ENCODE assay signal across 9 cellular contexts in genomic region chr4:83905952-83906351, GRCh38.
DNase-seq lines count a peak whose midpoint lies in the region; ATAC-seq and TF ChIP-seq lines count a peak whose summit lies in the region.
"Had no signal": no experiment of that assay in that cellular context is flagged by ENCODE, and none has a peak within 500 bp of the region (broad histone marks: within the 10 kb centered on the region; RNA-seq: fewer than 3 reads in every experiment).

No MANE protein-coding gene starts in this region.

- H3K36me3 Mint-ChIP-seq in natural killer cell = no peaks in the 10 kb centered on the region
- H3K36me3 Mint-ChIP-seq in activated CD8-positive, alpha-beta memory T cell treated with anti-CD3 and anti-CD28 coated beads, Interleukin-2, amount 10 ng/mL, durations not matched to agents 7 days and 5 days = no peaks in the 10 kb centered on the region

- CTCF ChIA-PET in activated CD8-positive, alpha-beta memory T cell treated with anti-CD3 and anti-CD28 coated beads, Interleukin-2, amount 10 ng/mL, durations not matched to agents 7 days and 5 days (lab: Charles Lee) = no interaction called here

- peaks cover 3 to 5% of the 10 kb centered on the region in 2 donors for H3K9me3 Mint-ChIP-seq in natural killer cell
- H3K9me3 Mint-ChIP-seq in activated CD8-positive, alpha-beta memory T cell treated with anti-CD3 and anti-CD28 coated beads, Interleukin-2, amount 10 ng/mL, durations not matched to agents 7 days and 5 days (ENCODE audit: low read depth) = no peaks in the 10 kb centered on the region

- H3K4me3 Mint-ChIP-seq in natural killer cell = no peak overlapping the region
- no peak overlapping the region for H3K4me3 Mint-ChIP-seq in activated CD8-positive, alpha-beta memory T cell treated with anti-CD3 and anti-CD28 coated beads, Interleukin-2, amount 10 ng/mL, durations not matched to agents 7 days and 5 days

- in situ Hi-C loops in KBM-7 (cut with MboI; ENCODE audit: low pct_unique_long_range_greater_than_20kb, low sequenced_read_pairs) (no loop called here), SK-MEL-5 (cut with HindIII; ENCODE audit: low pct_unique_long_range_greater_than_20kb, low sequenced_read_pairs) (no loop called here)

- TF ChIP-seq CTCF in GM12872 (IDR thresholded peaks at IDR 0.05; ENCODE audit: insufficient read depth, low read depth, low read length) (peak; percentile 46; the same call in 2 of the 3 replicates), natural killer cell (IDR thresholded peaks at IDR 0.05) (no peak)

- H3K27me3 Mint-ChIP-seq in natural killer cell (ENCODE audit: low read depth in 2 of 2) = no peaks in the 10 kb centered on the region
- H3K27me3 Mint-ChIP-seq in activated CD8-positive, alpha-beta memory T cell treated with anti-CD3 and anti-CD28 coated beads, Interleukin-2, amount 10 ng/mL, durations not matched to agents 7 days and 5 days = no peaks in the 10 kb centered on the region

- H3K27ac Mint-ChIP-seq in natural killer cell = no peak overlapping the region
- no peak overlapping the region for H3K27ac Mint-ChIP-seq in activated CD8-positive, alpha-beta memory T cell treated with anti-CD3 and anti-CD28 coated beads, Interleukin-2, amount 10 ng/mL, durations not matched to agents 7 days and 5 days

- no peaks in the 10 kb centered on the region for H3K4me1 Mint-ChIP-seq in natural killer cell
- H3K4me1 Mint-ChIP-seq in activated CD8-positive, alpha-beta memory T cell treated with anti-CD3 and anti-CD28 coated beads, Interleukin-2, amount 10 ng/mL, durations not matched to agents 7 days and 5 days = no peaks in the 10 kb centered on the region

- intact Hi-C loops in natural killer cell (cut with micrococcal nuclease) = no loop called here

- DNase-seq in KBM-7 = peak; percentile 14
- DNase-seq in SK-MEL-5 (ENCODE audit: low read depth, low spot score) = peak; percentile 73
- DNase-seq in myocyte (ENCODE audit: low read depth) = peak; percentile 34
- no peak for DNase-seq in natural killer cell
- DNase-seq in anterior cingulate cortex (lab: John Stamatoyannopoulos, UW) = no peak
- no peak for DNase-seq in stimulated activated CD4-positive, alpha-beta T cell treated with anti-CD3 and anti-CD28 coated beads, Interleukin-2, amount 100 ng/mL, for 24 hours
- no peak for DNase-seq in activated CD8-positive, alpha-beta memory T cell treated with anti-CD3 and anti-CD28 coated beads, Interleukin-2, amount 10 ng/mL, durations not matched to agents 7 days and 5 days
- DNase-seq: T-helper 9 cell had no signal

- no peak for ATAC-seq in natural killer cell
- ATAC-seq in activated CD8-positive, alpha-beta memory T cell treated with anti-CD3 and anti-CD28 coated beads, Interleukin-2, amount 10 ng/mL, durations not matched to agents 7 days and 5 days = no peak

Comparison
In these comparisons a context has a peak if more than half of its experiments do, and no peak if none do; other contexts are left out.
1. DNase-seq: peak in KBM-7 (single experiment), SK-MEL-5 (single experiment) and myocyte (single experiment); none in natural killer cell (single experiment), anterior cingulate cortex (0 of 58), stimulated activated CD4-positive, alpha-beta T cell treated with anti-CD3 and anti-CD28 coated beads, Interleukin-2, amount 100 ng/mL, for 24 hours (0 of 2) and activated CD8-positive, alpha-beta memory T cell treated with anti-CD3 and anti-CD28 coated beads, Interleukin-2, amount 10 ng/mL, durations not matched to agents 7 days and 5 days (single experiment).